In genomic region chr5:72030237-72030636, GRCh38 we compare ENCODE assay signal across 11 cellular contexts.
"Had no signal": no experiment of that assay in that cellular context is flagged by ENCODE, and none has a peak within 500 bp of the region (broad histone marks: within the 10 kb centered on the region; RNA-seq: fewer than 3 reads in every experiment).

No MANE protein-coding gene starts in this region.

- ATAC-seq: GM23338, HCT116 had no signal

- DNase-seq: GM23248, GOT3, H7, H9, HCEC 1CT, HFFc6 had no signal

- H3K9me3 Mint-ChIP-seq: GM23338, H9, HFFc6 had no signal

- FAIRE-seq: H1, H54 had no signal

- H3K27ac Mint-ChIP-seq: GM23338, H9, HFFc6 had no signal

- H3K9ac ChIP-seq: GM23248 had no signal

- H3K9me3 ChIP-seq: HAP-1 had no signal

- H3K4me2 ChIP-seq: GM23338 had no signal

- H3K27ac ChIP-seq: GM23248 had no signal

- H3K4me3 Mint-ChIP-seq: GM23338, H9, HFFc6 had no signal

- H3K36me3 ChIP-seq: HAP-1 had no signal

- H3K4me3 ChIP-seq: GM23248, GM23338, HAP-1 had no signal

- H2AFZ ChIP-seq: GM23248, GM23338 had no signal
